Comparison of ENCODE assay signal across 11 cellular contexts in genomic region chr6:70717038-70717801, GRCh38. TPM values are rescaled to one million over a fixed set of nuclear protein-coding genes. Genes with fewer than 3 reads are reported as not detected.
DNase-seq lines count a peak whose midpoint lies in the region; ATAC-seq and TF ChIP-seq lines count a peak whose summit lies in the region.
"Had no signal": no experiment of that assay in that cellular context is flagged by ENCODE, and none has a peak within 500 bp of the region (broad histone marks: within the 10 kb centered on the region; RNA-seq: fewer than 3 reads in every experiment).

No MANE protein-coding gene starts in this region.

- TF ChIP-seq CTCF in SK-N-SH (IDR thresholded peaks at IDR 0.05) (no peak), esophagus squamous epithelium (IDR thresholded peaks at IDR 0.05) (no peak)

- H3K4me1 ChIP-seq in SK-N-SH (ENCODE audit: control insufficient read depth in 1 of 2, insufficient read depth in 2 of 2, low read depth in 1 of 2, low read length in 1 of 2): no peaks in the 10 kb centered on the region
- peaks cover 0 to 7% (median 0%) of the 10 kb centered on the region in 3 donors for H3K4me1 ChIP-seq in esophagus squamous epithelium

- no peak for DNase-seq in activated CD8-positive, alpha-beta memory T cell treated with anti-CD3 and anti-CD28 coated beads, Interleukin-2, amount 10 ng/mL, durations not matched to agents 7 days and 5 days
- DNase-seq in activated CD8-positive, alpha-beta memory T cell treated with anti-CD3 and anti-CD28 coated beads, Interleukin-2, amount 50 U/mL, for 48 hours: no peak
- no peak for DNase-seq in activated CD4-positive, alpha-beta memory T cell treated with anti-CD3 and anti-CD28 coated beads for 36 hours
- no peak for DNase-seq in natural killer cell treated with Interleukin-12 subunit alpha and Interleukin-12 subunit beta and Interleukin-15 and Interleukin-18, amount 100 ng/mL, for 72 hours (ENCODE audit: low spot score)
- DNase-seq in SK-N-SH (no peak), esophagus squamous epithelium (lab: John Stamatoyannopoulos, UW) (no peak)
- DNase-seq: KG1, NCI-H2081 treated with DMSO at 0.1 percent for 48 hours had no signal

- H3F3A ChIP-seq in SK-N-SH (replicated peaks; ENCODE audit: insufficient read depth): no peaks in the 10 kb centered on the region

- no peaks in the 10 kb centered on the region for H3K27me3 ChIP-seq in SK-N-SH (ENCODE audit: insufficient read depth)
- no peaks in the 10 kb centered on the region for H3K27me3 ChIP-seq in esophagus squamous epithelium

- H3K4me3 ChIP-seq in SK-N-SH (ENCODE audit: low read depth in 2 of 2, low read length in 1 of 2): no peak overlapping the region
- no peak overlapping the region for H3K4me3 ChIP-seq in esophagus squamous epithelium

- TF ChIP-seq RAD21 in SK-N-SH (IDR thresholded peaks at IDR 0.05; ENCODE audit: low read length): no peak

- no peak for TF ChIP-seq POLR2A in esophagus squamous epithelium (IDR thresholded peaks at IDR 0.05)

- H3K4me3 Mint-ChIP-seq in activated CD8-positive, alpha-beta memory T cell treated with anti-CD3 and anti-CD28 coated beads, Interleukin-2, amount 10 ng/mL, durations not matched to agents 7 days and 5 days: no peak overlapping the region
- no peak overlapping the region for H3K4me3 Mint-ChIP-seq in activated CD4-positive, alpha-beta memory T cell treated with anti-CD3 and anti-CD28 coated beads for 36 hours
- peak overlapping the region; percentile 40 for H3K4me3 Mint-ChIP-seq in natural killer cell treated with Interleukin-12 subunit alpha and Interleukin-12 subunit beta and Interleukin-15 and Interleukin-18, amount 100 ng/mL, for 72 hours

- H4K20me1 ChIP-seq in SK-N-SH (ENCODE audit: insufficient read depth): 0 out of 2 replicates have a peak, but pooled peaks cover 5% of the 10 kb centered on the region

- H3K4me2 ChIP-seq in SK-N-SH: no peak overlapping the region

- no peaks in the 10 kb centered on the region for H3K27me3 Mint-ChIP-seq in activated CD8-positive, alpha-beta memory T cell treated with anti-CD3 and anti-CD28 coated beads, Interleukin-2, amount 10 ng/mL, durations not matched to agents 7 days and 5 days
- H3K27me3 Mint-ChIP-seq in activated CD4-positive, alpha-beta memory T cell treated with anti-CD3 and anti-CD28 coated beads for 36 hours: no peaks in the 10 kb centered on the region
- H3K27me3 Mint-ChIP-seq in natural killer cell treated with Interleukin-12 subunit alpha and Interleukin-12 subunit beta and Interleukin-15 and Interleukin-18, amount 100 ng/mL, for 72 hours: no peaks in the 10 kb centered on the region

- peaks cover 35% of the 10 kb centered on the region for H3K36me3 Mint-ChIP-seq in activated CD8-positive, alpha-beta memory T cell treated with anti-CD3 and anti-CD28 coated beads, Interleukin-2, amount 10 ng/mL, durations not matched to agents 7 days and 5 days
- H3K36me3 Mint-ChIP-seq in activated CD4-positive, alpha-beta memory T cell treated with anti-CD3 and anti-CD28 coated beads for 36 hours: peaks cover 23% of the 10 kb centered on the region
- H3K36me3 Mint-ChIP-seq in natural killer cell treated with Interleukin-12 subunit alpha and Interleukin-12 subunit beta and Interleukin-15 and Interleukin-18, amount 100 ng/mL, for 72 hours: peaks cover 13% of the 10 kb centered on the region

- H3K36me3 ChIP-seq in SK-N-SH (replicated peaks in 1 of 2; ENCODE audit: control insufficient read depth in 1 of 2, insufficient read depth in 2 of 2, low read length in 1 of 2): peaks cover 0 to 6% of the 10 kb centered on the region in 2 experiments
- H3K36me3 ChIP-seq in esophagus squamous epithelium: no peaks in the 10 kb centered on the region

- peaks cover 51% of the 10 kb centered on the region for H3K79me2 ChIP-seq in SK-N-SH (ENCODE audit: insufficient read depth)

- TF ChIP-seq EP300 in SK-N-SH (IDR thresholded peaks at IDR 0.05; ENCODE audit: borderline replicate concordance in 1 of 2, low read depth in 1 of 2, low read length in 1 of 2): no peak

- no peak overlapping the region for H3K9ac ChIP-seq in SK-N-SH

- peaks cover 45% of the 10 kb centered on the region for H3K4me1 Mint-ChIP-seq in activated CD8-positive, alpha-beta memory T cell treated with anti-CD3 and anti-CD28 coated beads, Interleukin-2, amount 10 ng/mL, durations not matched to agents 7 days and 5 days
- H3K4me1 Mint-ChIP-seq in activated CD4-positive, alpha-beta memory T cell treated with anti-CD3 and anti-CD28 coated beads for 36 hours (ENCODE audit: low read depth): peaks cover 44% of the 10 kb centered on the region
- peaks cover 49 to 56% of the 10 kb centered on the region in 2 donors for H3K4me1 Mint-ChIP-seq in natural killer cell treated with Interleukin-12 subunit alpha and Interleukin-12 subunit beta and Interleukin-15 and Interleukin-18, amount 100 ng/mL, for 72 hours (ENCODE audit: low read depth in 2 of 2)

- no peak overlapping the region for H2AFZ ChIP-seq in SK-N-SH (ENCODE audit: low read depth)

- POLR2A ChIA-PET in activated CD4-positive, alpha-beta memory T cell treated with anti-CD3 and anti-CD28 coated beads for 36 hours (lab: Charles Lee): interaction anchor here (0.8 kb wide), 1 partner anchor 13 kb away, joined by 3 read pairs; no protein-coding TSS in a partner anchor
- POLR2A ChIA-PET in SK-N-SH (lab: Yijun Ruan, JAX): no interaction called here

- CTCF ChIA-PET in activated CD8-positive, alpha-beta memory T cell treated with anti-CD3 and anti-CD28 coated beads, Interleukin-2, amount 10 ng/mL, durations not matched to agents 7 days and 5 days (lab: Charles Lee): interaction anchor here (0.6 to 2.3 kb wide), 7 partner anchors 10 to 238 kb away, joined by 3 to 12 read pairs (median 5); no protein-coding TSS in a partner anchor
- CTCF ChIA-PET in activated CD4-positive, alpha-beta memory T cell treated with anti-CD3 and anti-CD28 coated beads for 36 hours (lab: Charles Lee): interaction anchor here (1.0 to 3.3 kb wide), 6 partner anchors 9 to 238 kb away, joined by 3 to 22 read pairs (median 4); no protein-coding TSS in a partner anchor
- CTCF ChIA-PET in SK-N-SH (lab: Yijun Ruan, JAX): interaction anchor here (1.3 to 2.4 kb wide), 5 partner anchors 10 to 239 kb away, joined by 4 to 8 read pairs (median 7); partner anchors contain the start of gene B3GAT2

- WGBS in SK-N-SH (ENCODE audit: low lambda C conversion rate): 90% methylated on average over 5 of the region's 5 CpGs
- 66 to 79% methylated on average over 4 to 5 of the region's 5 CpGs for WGBS in esophagus squamous epithelium, 2 donors

- peak; percentile 97 for ATAC-seq in activated CD8-positive, alpha-beta memory T cell treated with anti-CD3 and anti-CD28 coated beads, Interleukin-2, amount 10 ng/mL, durations not matched to agents 7 days and 5 days
- ATAC-seq in GM21526 (IDR thresholded peaks at IDR 0.05; ENCODE audit: low FRiP score, unreplicated experiment) (peak; percentile 70), GM19328 (IDR thresholded peaks at IDR 0.05; ENCODE audit: unreplicated experiment) (no peak)
- ATAC-seq in natural killer cell treated with Interleukin-12 subunit alpha and Interleukin-12 subunit beta and Interleukin-15 and Interleukin-18, amount 100 ng/mL, for 72 hours: peak; percentile 67 to 87

- H3K9me2 ChIP-seq in SK-N-SH: no peaks in the 10 kb centered on the region

- H3K27ac ChIP-seq in SK-N-SH (ENCODE audit: low read depth in 2 of 2, low read length in 1 of 2) (no peak overlapping the region), esophagus squamous epithelium (no peak overlapping the region)
- H3K27ac ChIP-seq: VCaP had no signal

- peak overlapping the region; percentile 69 for H3K27ac Mint-ChIP-seq in activated CD8-positive, alpha-beta memory T cell treated with anti-CD3 and anti-CD28 coated beads, Interleukin-2, amount 10 ng/mL, durations not matched to agents 7 days and 5 days
- H3K27ac Mint-ChIP-seq in activated CD4-positive, alpha-beta memory T cell treated with anti-CD3 and anti-CD28 coated beads for 36 hours: peak overlapping the region; percentile 59
- H3K27ac Mint-ChIP-seq in natural killer cell treated with Interleukin-12 subunit alpha and Interleukin-12 subunit beta and Interleukin-15 and Interleukin-18, amount 100 ng/mL, for 72 hours: peak overlapping the region; percentile 40 to 70

- peaks cover 9% of the 10 kb centered on the region for H3K9me3 Mint-ChIP-seq in activated CD8-positive, alpha-beta memory T cell treated with anti-CD3 and anti-CD28 coated beads, Interleukin-2, amount 10 ng/mL, durations not matched to agents 7 days and 5 days (ENCODE audit: low read depth)
- H3K9me3 Mint-ChIP-seq in activated CD4-positive, alpha-beta memory T cell treated with anti-CD3 and anti-CD28 coated beads for 36 hours: peaks cover 25% of the 10 kb centered on the region
- H3K9me3 Mint-ChIP-seq in natural killer cell treated with Interleukin-12 subunit alpha and Interleukin-12 subunit beta and Interleukin-15 and Interleukin-18, amount 100 ng/mL, for 72 hours: peaks cover 7% of the 10 kb centered on the region

- peaks cover 12% of the 10 kb centered on the region; the same call in 1 of the 2 replicates for H3K9me3 ChIP-seq in SK-N-SH
- H3K9me3 ChIP-seq in esophagus squamous epithelium: peaks cover 0 to 18% (median 16%) of the 10 kb centered on the region in 3 donors

- intact Hi-C loops in activated CD4-positive, alpha-beta memory T cell treated with anti-CD3 and anti-CD28 coated beads for 36 hours (cut with micrococcal nuclease): no loop called here
- intact Hi-C loops in esophagus squamous epithelium (cut with DNase I): no loop called here

TF ChIP-seq in SK-N-SH, 30 proteins besides CTCF, POLR2A, EP300 and RAD21 (continues in another document):
- TF ChIP-seq GATA2 (CRISPR knock-in tag; IDR thresholded peaks at IDR 0.05): no peak

RNA-seq across cellular contexts. Expression of gene SMAP1, which starts 49.5 kb away (rescaled TPM):
- 10 to 100 TPM; 33.2 to 33.7 TPM for total RNA-seq in activated CD8-positive, alpha-beta memory T cell treated with anti-CD3 and anti-CD28 coated beads, Interleukin-2, amount 10 ng/mL, durations not matched to agents 7 days and 5 days
- 10 to 100 TPM; 23.6 to 24.2 TPM for total RNA-seq in activated CD4-positive, alpha-beta memory T cell treated with anti-CD3 and anti-CD28 coated beads for 36 hours
- 10 to 100 TPM; 22.1 to 30.6 TPM for total RNA-seq in natural killer cell treated with Interleukin-12 subunit alpha and Interleukin-12 subunit beta and Interleukin-15 and Interleukin-18, amount 100 ng/mL, for 72 hours
- polyA plus RNA-seq in SK-N-SH (2012; rRNA removed): 11.9 and 12.6 TPM in 2 replicates
- polyA plus RNA-seq in SK-N-SH (2012; cell fraction: cytosol; rRNA removed): 14.3 and 15.3 TPM in 2 replicates
- polyA plus RNA-seq in SK-N-SH (2012; cell fraction: nucleus; rRNA removed): 12.9 and 14.2 TPM in 2 replicates
- 10 to 100 TPM; 31.7 to 44.6 (median 33.6) TPM for total RNA-seq in esophagus squamous epithelium
